ENCODE assay signal across 1 cellular context in the genomic region with DNA sequence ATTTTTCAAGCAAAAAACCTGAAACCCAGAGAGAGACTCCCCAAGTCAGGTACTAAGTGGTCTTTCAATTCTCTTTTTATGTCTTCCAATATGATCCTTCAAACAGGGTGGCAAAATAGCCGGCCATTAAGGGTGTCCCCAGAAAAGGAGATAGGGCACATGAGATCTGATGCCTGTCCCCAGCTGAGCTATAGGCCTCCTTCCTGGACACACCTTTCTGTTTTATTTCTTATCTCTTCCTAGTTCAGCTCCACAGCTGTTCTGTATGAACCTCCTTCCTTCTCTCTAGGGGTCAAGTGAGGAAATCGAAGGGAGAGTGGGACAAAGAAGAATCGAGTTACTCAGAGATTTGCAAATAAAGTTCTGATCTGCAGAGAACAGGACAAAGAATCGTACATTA.
TF ChIP-seq lines count a peak whose summit lies in the region.

No MANE protein-coding gene starts in this region.

TF ChIP-seq in K562, 482 proteins besides CTCF, POLR2A, EP300 and RAD21:
- no peak for TF ChIP-seq RNF2 (IDR thresholded peaks at IDR 0.05)
- no peak for TF ChIP-seq DNMT1 (IDR thresholded peaks at IDR 0.05)
- no peak for TF ChIP-seq HDAC1 (IDR thresholded peaks at IDR 0.05)
- TF ChIP-seq MBD1 (CRISPR knock-in tag; IDR thresholded peaks at IDR 0.05) = no peak
- TF ChIP-seq TFAM (CRISPR knock-in tag; conservative IDR thresholded peaks at IDR 0.05) = no peak
- TF ChIP-seq CGGBP1 (CRISPR knock-in tag; IDR thresholded peaks at IDR 0.05) = no peak
- TF ChIP-seq PPARD (CRISPR knock-in tag; IDR thresholded peaks at IDR 0.05) = no peak
- TF ChIP-seq, protein P1, sequence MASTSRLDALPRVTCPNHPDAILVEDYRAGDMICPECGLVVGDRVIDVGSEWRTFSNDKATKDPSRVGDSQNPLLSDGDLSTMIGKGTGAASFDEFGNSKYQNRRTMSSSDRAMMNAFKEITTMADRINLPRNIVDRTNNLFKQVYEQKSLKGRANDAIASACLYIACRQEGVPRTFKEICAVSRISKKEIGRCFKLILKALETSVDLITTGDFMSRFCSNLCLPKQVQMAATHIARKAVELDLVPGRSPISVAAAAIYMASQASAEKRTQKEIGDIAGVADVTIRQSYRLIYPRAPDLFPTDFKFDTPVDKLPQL (IDR thresholded peaks at IDR 0.05; ENCODE audit: extremely low read depth, insufficient read length) = no peak
- TF ChIP-seq, protein P2, sequence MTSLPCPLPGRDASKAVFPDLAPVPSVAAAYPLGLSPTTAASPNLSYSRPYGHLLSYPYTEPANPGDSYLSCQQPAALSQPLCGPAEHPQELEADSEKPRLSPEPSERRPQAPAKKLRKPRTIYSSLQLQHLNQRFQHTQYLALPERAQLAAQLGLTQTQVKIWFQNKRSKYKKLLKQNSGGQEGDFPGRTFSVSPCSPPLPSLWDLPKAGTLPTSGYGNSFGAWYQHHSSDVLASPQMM (CRISPR knock-in tag; IDR thresholded peaks at IDR 0.05) = no peak
- TF ChIP-seq, protein P3, sequence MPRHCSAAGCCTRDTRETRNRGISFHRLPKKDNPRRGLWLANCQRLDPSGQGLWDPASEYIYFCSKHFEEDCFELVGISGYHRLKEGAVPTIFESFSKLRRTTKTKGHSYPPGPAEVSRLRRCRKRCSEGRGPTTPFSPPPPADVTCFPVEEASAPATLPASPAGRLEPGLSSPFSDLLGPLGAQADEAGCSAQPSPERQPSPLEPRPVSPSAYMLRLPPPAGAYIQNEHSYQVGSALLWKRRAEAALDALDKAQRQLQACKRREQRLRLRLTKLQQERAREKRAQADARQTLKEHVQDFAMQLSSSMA (CRISPR knock-in tag; IDR thresholded peaks at IDR 0.05) = no peak
- no peak for TF ChIP-seq KLF10 (CRISPR knock-in tag; IDR thresholded peaks at IDR 0.05)
- no peak for TF ChIP-seq IRF1 (CRISPR knock-in tag; IDR thresholded peaks at IDR 0.05; ENCODE audit: borderline replicate concordance)
- TF ChIP-seq ZNF449 (CRISPR knock-in tag; IDR thresholded peaks at IDR 0.05) = no peak
- TF ChIP-seq ZNF780A (CRISPR knock-in tag; IDR thresholded peaks at IDR 0.05) = no peak
- no peak for TF ChIP-seq FOXK1 (CRISPR knock-in tag; IDR thresholded peaks at IDR 0.05; ENCODE audit: borderline replicate concordance)
